In genomic region chrX:100719139-100719538, GRCh38 we compare ENCODE assay signal across 26 cellular contexts. TPM values are rescaled to one million over a fixed set of nuclear protein-coding genes. Genes with fewer than 3 reads are reported as not detected.
"Had no signal": no experiment of that assay in that cellular context is flagged by ENCODE, and none has a peak within 500 bp of the region (broad histone marks: within the 10 kb centered on the region; RNA-seq: fewer than 3 reads in every experiment).

No MANE protein-coding gene starts in this region.

- H3K36me3 ChIP-seq: neutrophil, pancreas, prostate gland, right lobe of liver, sigmoid colon, stomach, thoracic aorta, thyroid gland, tibial nerve, upper lobe of left lung, vagina had no signal

- H3K9me3 ChIP-seq: neutrophil, pancreas, prostate gland, right lobe of liver, sigmoid colon, stomach, thoracic aorta, thyroid gland, tibial nerve, upper lobe of left lung, vagina had no signal

- H3K27ac ChIP-seq: neutrophil, pancreas, prostate gland, right lobe of liver, sigmoid colon, stomach, thoracic aorta, thyroid gland, tibial nerve, upper lobe of left lung, vagina had no signal

- H3K4me3 ChIP-seq: pancreas, prostate gland, right lobe of liver, sigmoid colon, stomach, thoracic aorta, thyroid gland, tibial nerve, upper lobe of left lung, vagina had no signal

- ATAC-seq: naive thymus-derived CD8-positive, alpha-beta T cell; natural killer cell treated with Interleukin-12 subunit alpha and Interleukin-12 subunit beta and Interleukin-15 and Interleukin-18, amount 100 ng/mL, for 72 hours; pancreas; right cardiac atrium; stimulated activated effector memory CD8-positive, alpha-beta T cell treated with anti-CD3 and anti-CD28 coated beads, Interleukin-12 subunit alpha, Interleukin-12 subunit beta, amount 100 ng/mL, for 72 hours; stimulated activated naive B cell treated with anti-CD40 and anti-IgM and Interleukin-4, amounts not matched to agents 10 μg/mL and 1 μg/mL and 100 μg/mL, for 72 hours had no signal

- H3K27me3 ChIP-seq: neutrophil, pancreas, right lobe of liver, sigmoid colon, stomach, thyroid gland, upper lobe of left lung, vagina had no signal

- H3K4me1 ChIP-seq: pancreas, prostate gland, right lobe of liver, sigmoid colon, stomach, tibial nerve, upper lobe of left lung, vagina had no signal

- FAIRE-seq: pancreas, small intestine, urothelium cell line had no signal

- DNase-seq: naive thymus-derived CD8-positive, alpha-beta T cell; nephron progenitor cell; nucleus accumbens; pancreas; right cardiac atrium; right lobe of liver; sigmoid colon; small intestine; stimulated activated CD4-positive, alpha-beta T cell treated with anti-CD3 and anti-CD28 coated beads, Interleukin-15, amount 100 ng/mL, for 24 hours; stimulated activated CD4-positive, alpha-beta T cell treated with anti-CD3 and anti-CD28 coated beads, Interleukin-2, amount 100 ng/mL, for 24 hours; stimulated activated CD4-positive, alpha-beta T cell treated with anti-CD3 and anti-CD28 coated beads, Interleukin-2, amount 100 ng/mL, for 48 hours; stimulated activated CD4-positive, alpha-beta T cell treated with anti-CD3 and anti-CD28 coated beads, Interleukin-4, amount 100 ng/mL, for 24 hours; stimulated activated naive B cell treated with anti-CD40 and anti-IgM and Interleukin-4, amounts not matched to agents 10 μg/mL and 1 μg/mL and 100 μg/mL, for 72 hours; stimulated activated naive CD4-positive, alpha-beta T cell treated with Interleukin-2 at 50 U/mL for 16 hours; stomach; thyroid gland; trophoblast cell; upper lobe of left lung had no signal

RNA-seq across cellular contexts. Expression of gene SYTL4, which starts 12.8 kb away (rescaled TPM):
- total RNA-seq: naive thymus-derived CD8-positive, alpha-beta T cell had no signal
- polyA plus RNA-seq: naive thymus-derived CD8-positive, alpha-beta T cell had no signal
